ENCODE assay signal across 19 cellular contexts in genomic region chr22:49461674-49462073, GRCh38.
DNase-seq lines count a peak whose midpoint lies in the region; TF ChIP-seq lines count a peak whose summit lies in the region.
"Had no signal": no experiment of that assay in that cellular context is flagged by ENCODE, and none has a peak within 500 bp of the region (broad histone marks: within the 10 kb centered on the region; RNA-seq: fewer than 3 reads in every experiment).

No MANE protein-coding gene starts in this region.

- no CpG with 5 or more reads among the region's 19 CpGs for WGBS in neuronal stem cell (ENCODE audit: extremely low coverage in 2 of 2, insufficient read length in 2 of 2, insufficient replicate concordance in 1 of 2), 2 donors
- WGBS in GM23248 (ENCODE audit: low coverage in 1 of 2, low lambda C conversion rate in 2 of 2, missing lambda C conversion rate in 2 of 2), 2 experiments = 54 to 60% methylated on average over 18 to 19 of the region's 19 CpGs
- 89% methylated on average over 19 of the region's 19 CpGs for WGBS in prostate gland

- H3K9ac ChIP-seq in Karpas-422 (ENCODE audit: low read length) (no peak overlapping the region), neuronal stem cell (ENCODE audit: low read depth, low read length, poor library complexity) (no peak overlapping the region), GM23248 (no peak overlapping the region)
- H3K9ac ChIP-seq: BLaER1 treated with 17β-estradiol and CSF1 and Interleukin-3, amounts not matched to agents 10 nM and 100 nM had no signal

- no TSS peak for BruUV-seq in A673 (replicated peaks; lab: Mats Ljungman, UMichigan)

- H3K27ac ChIP-seq in A673 (ENCODE audit: low read depth, low read length, poor library complexity, severe bottlenecking) (peak overlapping the region; percentile 60), Karpas-422 (ENCODE audit: low read length) (no peak overlapping the region), neuronal stem cell (replicated peaks; ENCODE audit: low read length) (no peak overlapping the region), GM23248 (no peak overlapping the region), prostate gland (no peak overlapping the region)
- H3K27ac ChIP-seq: 22Rv1 had no signal

- H3K9me3 ChIP-seq in A673 (ENCODE audit: low read depth, low read length, poor library complexity, severe bottlenecking) (no peaks in the 10 kb centered on the region), Karpas-422 (ENCODE audit: low read length) (no peaks in the 10 kb centered on the region), neuronal stem cell (replicated peaks in 1 of 2; ENCODE audit: control insufficient read depth in 2 of 2, insufficient read depth in 1 of 2, low read depth in 1 of 2, low read length in 2 of 2) (no peaks in the 10 kb centered on the region), GM23248 (ENCODE audit: low read depth) (no peaks in the 10 kb centered on the region), prostate gland (no peaks in the 10 kb centered on the region)
- H3K9me3 ChIP-seq: BE2C had no signal

- H3K27me3 Mint-ChIP-seq in brain = peaks cover 3% of the 10 kb centered on the region

- no peaks in the 10 kb centered on the region for H3K79me1 ChIP-seq in neuronal stem cell (ENCODE audit: low read depth, low read length)

- H3K9me3 Mint-ChIP-seq in brain = peaks cover 0 to 11% (median 0%) of the 10 kb centered on the region in 5 experiments
- H3K9me3 Mint-ChIP-seq: GM23338 had no signal

- peak overlapping the region; percentile 52 for H3K4me2 ChIP-seq in Karpas-422 (ENCODE audit: low read depth, low read length, poor library complexity, severe bottlenecking)
- no peak overlapping the region for H3K4me2 ChIP-seq in neuronal stem cell (ENCODE audit: insufficient read depth, low read length, poor library complexity, severe bottlenecking)
- H3K4me2 ChIP-seq in GM23248 (ENCODE audit: unreplicated experiment) = no peak overlapping the region
- H3K4me2 ChIP-seq: GM23338 had no signal

- intact Hi-C loops in A673 (cut with micrococcal nuclease; ENCODE audit: unreplicated experiment) (no loop called here), prostate gland (cut with DNase I) (no loop called here)

- H3K4me3 ChIP-seq in A673 (ENCODE audit: low read depth, low read length, poor library complexity, severe bottlenecking) (no peak overlapping the region), Karpas-422 (ENCODE audit: low read length) (no peak overlapping the region), neuronal stem cell (ENCODE audit: low read length in 2 of 2) (no peak overlapping the region), GM23248 (no peak overlapping the region), prostate gland (no peak overlapping the region)
- H3K4me3 ChIP-seq: BLaER1 treated with 17β-estradiol and CSF1 and Interleukin-3, amounts not matched to agents 10 nM and 100 nM; GM23338 had no signal

- CTCF ChIA-PET in A673 (lab: Charles Lee) = no interaction called here

- TF ChIP-seq CTCF in A673 (conservative IDR thresholded peaks at IDR 0.05; ENCODE audit: low read depth, low read length) (no peak), brain (conservative IDR thresholded peaks at IDR 0.05) (no peak), prostate gland (IDR thresholded peaks at IDR 0.05) (no peak)

- peak overlapping the region; percentile 23 for H2BK15ac ChIP-seq in neuronal stem cell (ENCODE audit: low read length)

- no peak overlapping the region for H3K23ac ChIP-seq in neuronal stem cell (ENCODE audit: low read depth, low read length, poor library complexity)

- H3K27me3 ChIP-seq in A673 (replicated peaks; ENCODE audit: insufficient read depth, low read depth, low read length, poor library complexity) (no peaks in the 10 kb centered on the region), Karpas-422 (ENCODE audit: low read length) (no peaks in the 10 kb centered on the region), neuronal stem cell (ENCODE audit: control insufficient read depth in 3 of 3, insufficient read depth in 3 of 3, low read depth in 1 of 3, low read length in 3 of 3) (peaks cover 0 to 9% (median 0%) of the 10 kb centered on the region in 3 experiments), GM23248 (replicated peaks; ENCODE audit: insufficient read depth) (no peaks in the 10 kb centered on the region), prostate gland (replicated peaks; ENCODE audit: insufficient read depth) (peaks cover 13% of the 10 kb centered on the region)
- H3K27me3 ChIP-seq: BE2C; BLaER1 treated with 17β-estradiol and CSF1 and Interleukin-3, amounts not matched to agents 10 nM and 100 nM had no signal

- H2AK5ac ChIP-seq in neuronal stem cell (ENCODE audit: low read depth, low read length) = peak overlapping the region; percentile 67

- H3K4me1 ChIP-seq in A673 (ENCODE audit: insufficient read depth, low read length, poor library complexity, severe bottlenecking) (peaks cover 24% of the 10 kb centered on the region), Karpas-422 (ENCODE audit: low read length) (peaks cover 53% of the 10 kb centered on the region), neuronal stem cell (ENCODE audit: control insufficient read depth in 2 of 2, insufficient read depth in 1 of 2, low read depth in 1 of 2, low read length in 2 of 2) (peaks cover 0 to 2% of the 10 kb centered on the region in 2 donors), GM23248 (ENCODE audit: insufficient read depth) (no peaks in the 10 kb centered on the region), prostate gland (replicated peaks) (no peaks in the 10 kb centered on the region)
- H3K4me1 ChIP-seq: BE2C had no signal

- POLR2A ChIA-PET in A673 (lab: Charles Lee; ENCODE audit: low non-redundant PET) = no interaction called here

- no peaks in the 10 kb centered on the region for H3K79me2 ChIP-seq in Karpas-422 (ENCODE audit: low read length)
- H3K79me2 ChIP-seq in GM23248 (ENCODE audit: insufficient read depth) = no peaks in the 10 kb centered on the region

- H4K91ac ChIP-seq in neuronal stem cell (ENCODE audit: low read depth, low read length, poor library complexity) = no peak overlapping the region

- H3K18ac ChIP-seq in neuronal stem cell (ENCODE audit: low read length) = peak overlapping the region; percentile 64

- TF ChIP-seq POLR2A in prostate gland (IDR thresholded peaks at IDR 0.05) = no peak

- H3K36me3 ChIP-seq in A673 (ENCODE audit: insufficient read depth, low read length, poor library complexity, severe bottlenecking) (no peaks in the 10 kb centered on the region), Karpas-422 (ENCODE audit: insufficient read depth, low read length) (no peaks in the 10 kb centered on the region), neuronal stem cell (replicated peaks in 1 of 2; ENCODE audit: control insufficient read depth in 2 of 2, insufficient read depth in 2 of 2, low read length in 2 of 2) (no peaks in the 10 kb centered on the region), GM23248 (ENCODE audit: low read depth) (no peaks in the 10 kb centered on the region), prostate gland (no peaks in the 10 kb centered on the region)
- H3K36me3 ChIP-seq: BE2C; BLaER1 treated with 17β-estradiol and CSF1 and Interleukin-3, amounts not matched to agents 10 nM and 100 nM had no signal

- H2AFZ ChIP-seq in Karpas-422 (ENCODE audit: low read length) (no peak overlapping the region), neuronal stem cell (ENCODE audit: low read length) (no peak overlapping the region), GM23248 (no peak overlapping the region)
- H2AFZ ChIP-seq: GM23338 had no signal

- no peaks in the 10 kb centered on the region for H3F3A ChIP-seq in GM23248 (ENCODE audit: insufficient read depth)

- no peak overlapping the region for H3K4ac ChIP-seq in neuronal stem cell (ENCODE audit: low read length)

- H3K27ac Mint-ChIP-seq in brain = peak overlapping the region in 4 of 5 experiments; percentile 82 to 94 (median 88)
- H3K27ac Mint-ChIP-seq: CD4-positive, alpha-beta memory T cell; GM23338 had no signal

- peaks cover 61% of the 10 kb centered on the region for H3K4me1 Mint-ChIP-seq in brain

- H3K9me2 ChIP-seq in Karpas-422 (replicated peaks; ENCODE audit: insufficient read depth, low read length) = no peaks in the 10 kb centered on the region
- H3K9me2 ChIP-seq in GM23248 (ENCODE audit: insufficient read depth) = no peaks in the 10 kb centered on the region

- no peak overlapping the region for H4K8ac ChIP-seq in neuronal stem cell (ENCODE audit: low read depth, low read length)

- H2BK5ac ChIP-seq in neuronal stem cell (ENCODE audit: low read length) = no peak overlapping the region

- H3K4me3 Mint-ChIP-seq in brain = no peak overlapping the region
- H3K4me3 Mint-ChIP-seq: CD4-positive, alpha-beta memory T cell; GM23338 had no signal

- no peak overlapping the region for H2BK12ac ChIP-seq in neuronal stem cell (ENCODE audit: low read length)

- DNase-seq in A673 (ENCODE audit: low spot score) (no peak), Karpas-422 (no peak), neuronal stem cell (ENCODE audit: low spot score) (no peak), GM23248 (no peak), NCI-H1694 treated with DMSO at 0.1 percent for 48 hours (lab: John Stamatoyannopoulos, UW) (no peak), prostate gland (ENCODE audit: low spot score) (no peak), C1 segment of cervical spinal cord (lab: John Stamatoyannopoulos, UW) (no peak)
- DNase-seq: ACHN; AML-193; BE2C; Calu3; CD4-positive, alpha-beta memory T cell; COR-L47; DMS53; HCEC 1CT had no signal

- H2BK120ac ChIP-seq in neuronal stem cell (ENCODE audit: low read depth, low read length) = no peak overlapping the region

- in situ Hi-C loops in GM23248 (cut with MboI) = no loop called here

- H4K20me1 ChIP-seq in Karpas-422 (ENCODE audit: insufficient read depth, low read depth, low read length) = no peaks in the 10 kb centered on the region; the same call in 1 of the 2 replicates
- no peaks in the 10 kb centered on the region for H4K20me1 ChIP-seq in GM23248 (ENCODE audit: insufficient read depth)
- H4K20me1 ChIP-seq: BLaER1 treated with 17β-estradiol and CSF1 and Interleukin-3, amounts not matched to agents 10 nM and 100 nM had no signal

- H3K14ac ChIP-seq in neuronal stem cell (ENCODE audit: low read length) = peak overlapping the region; percentile 38

- H3K36me3 Mint-ChIP-seq in brain = no peaks in the 10 kb centered on the region
- H3K36me3 Mint-ChIP-seq: CD4-positive, alpha-beta memory T cell had no signal
